ENCODE assay signal across 1 cellular context in genomic region chr21:15190837-15191236, GRCh38.
TF ChIP-seq lines count a peak whose summit lies in the region.

No MANE protein-coding gene starts in this region.

TF ChIP-seq in Ishikawa, 13 proteins besides CTCF, POLR2A, EP300 and RAD21 (continued from another document):
- TF ChIP-seq MAX (IDR thresholded peaks at IDR 0.05) = no peak
- TF ChIP-seq FOXM1 (IDR thresholded peaks at IDR 0.05; ENCODE audit: borderline replicate concordance, low read depth) = no peak
TF ChIP-seq in Ishikawa: peak in this region for 3.
